ENCODE assay signal across 8 cellular contexts in genomic region chr11:104967493-104968364, GRCh38. TPM values are rescaled to one million over a fixed set of nuclear protein-coding genes. Genes with fewer than 3 reads are reported as not detected.
A peak's percentile ranks its signal among the peaks of the same experiment; 100 is the strongest.
DNase-seq lines count a peak whose midpoint lies in the region; ATAC-seq and TF ChIP-seq lines count a peak whose summit lies in the region.

No MANE protein-coding gene starts in this region.

- H3K9me3 ChIP-seq in left lung, result peaks cover 0 to 13% of the 10 kb centered on the region in 2 donors
- no peaks in the 10 kb centered on the region for H3K9me3 ChIP-seq in uterus

- H3K27ac ChIP-seq in left lung (peak overlapping the region; percentile 93 to 95), uterus (peak overlapping the region; percentile 75 to 87)

- TF ChIP-seq CTCF in left lung (IDR thresholded peaks at IDR 0.05), result no peak
- TF ChIP-seq CTCF in uterus (IDR thresholded peaks at IDR 0.05), result no peak

- H3K27me3 ChIP-seq in left lung (no peaks in the 10 kb centered on the region), uterus (no peaks in the 10 kb centered on the region)

- H3K4me1 ChIP-seq in left lung (peaks cover 13 to 48% of the 10 kb centered on the region in 2 donors), uterus (no peaks in the 10 kb centered on the region)

- no peaks in the 10 kb centered on the region for H3K27me3 Mint-ChIP-seq in activated T-cell treated with anti-CD3 and anti-CD28 coated beads, Interleukin-2, amount 50 U/mL, for 24 hours
- H3K27me3 Mint-ChIP-seq in activated naive CD8-positive, alpha-beta T cell treated with anti-CD3 and anti-CD28 coated beads, Interleukin-2, amount 50 U/mL, for 24 hours, result no peaks in the 10 kb centered on the region

- H3K36me3 Mint-ChIP-seq in activated T-cell treated with anti-CD3 and anti-CD28 coated beads, Interleukin-2, amount 50 U/mL, for 24 hours (ENCODE audit: low read depth), result peaks cover 48% of the 10 kb centered on the region
- peaks cover 28% of the 10 kb centered on the region for H3K36me3 Mint-ChIP-seq in activated naive CD8-positive, alpha-beta T cell treated with anti-CD3 and anti-CD28 coated beads, Interleukin-2, amount 50 U/mL, for 24 hours (ENCODE audit: low read depth)

- H3K27ac Mint-ChIP-seq in activated T-cell treated with anti-CD3 and anti-CD28 coated beads, Interleukin-2, amount 50 U/mL, for 24 hours, result peak overlapping the region; percentile 95
- peak overlapping the region; percentile 96 for H3K27ac Mint-ChIP-seq in activated naive CD8-positive, alpha-beta T cell treated with anti-CD3 and anti-CD28 coated beads, Interleukin-2, amount 50 U/mL, for 24 hours

- peak overlapping the region; percentile 88 for H3K4me3 Mint-ChIP-seq in activated T-cell treated with anti-CD3 and anti-CD28 coated beads, Interleukin-2, amount 50 U/mL, for 24 hours
- peak overlapping the region; percentile 94 for H3K4me3 Mint-ChIP-seq in activated naive CD8-positive, alpha-beta T cell treated with anti-CD3 and anti-CD28 coated beads, Interleukin-2, amount 50 U/mL, for 24 hours

- H3K9me3 Mint-ChIP-seq in activated T-cell treated with anti-CD3 and anti-CD28 coated beads, Interleukin-2, amount 50 U/mL, for 24 hours, result peaks cover 16% of the 10 kb centered on the region
- H3K9me3 Mint-ChIP-seq in activated naive CD8-positive, alpha-beta T cell treated with anti-CD3 and anti-CD28 coated beads, Interleukin-2, amount 50 U/mL, for 24 hours, result peaks cover 10% of the 10 kb centered on the region

- intact Hi-C loops in left lung (cut with DNase I) (no loop called here), uterus (cut with DNase I; ENCODE audit: low total_unique reads) (no loop called here)

- no peak for TF ChIP-seq POLR2A in uterus (IDR thresholded peaks at IDR 0.05)

- DNase-seq in activated T-cell treated with anti-CD3 and anti-CD28 coated beads, Interleukin-2, amount 50 U/mL, for 24 hours, result no peak
- no peak for DNase-seq in activated T-cell treated with anti-CD3 and anti-CD28 coated beads, Interleukin-2, amount 50 U/mL, for 48 hours
- no peak for DNase-seq in activated naive CD8-positive, alpha-beta T cell treated with anti-CD3 and anti-CD28 coated beads, Interleukin-2, amount 50 U/mL, for 24 hours
- DNase-seq in left lung (no peak), uterus (no peak)
- no peak for DNase-seq in activated effector memory CD4-positive, alpha-beta T cell treated with Interleukin-2 at 50 U/mL for 16 hours

- peak; percentile 29 for ATAC-seq in HG03159 (IDR thresholded peaks at IDR 0.05; ENCODE audit: unreplicated experiment)
- ATAC-seq in activated naive CD8-positive, alpha-beta T cell treated with anti-CD3 and anti-CD28 coated beads, Interleukin-2, amount 50 U/mL, for 24 hours, result no peak
- peak; percentile 53 for ATAC-seq in left lung
- ATAC-seq in GM21576 (IDR thresholded peaks at IDR 0.05; ENCODE audit: unreplicated experiment), result no peak

- H3K4me3 ChIP-seq in left lung (peak overlapping the region; percentile 36 to 53), uterus (peak overlapping the region; percentile 46 to 47)

- H3K4me1 Mint-ChIP-seq in activated T-cell treated with anti-CD3 and anti-CD28 coated beads, Interleukin-2, amount 50 U/mL, for 24 hours (ENCODE audit: low read depth), result peaks cover 58% of the 10 kb centered on the region
- H3K4me1 Mint-ChIP-seq in activated naive CD8-positive, alpha-beta T cell treated with anti-CD3 and anti-CD28 coated beads, Interleukin-2, amount 50 U/mL, for 24 hours, result peaks cover 42% of the 10 kb centered on the region

- H3K36me3 ChIP-seq in left lung (peaks cover 0 to 14% of the 10 kb centered on the region in 2 donors), uterus (no peaks in the 10 kb centered on the region)

RNA-seq across cellular contexts. Expression of gene CASP4, which starts 0.6 kb away (rescaled TPM):
- 100 to 1,000 TPM in 1 of 2 donors, 10 to 100 TPM in 1; 91.8 to 103 TPM for total RNA-seq in left lung
- total RNA-seq in uterus, result 10 to 100 TPM; 39.4 to 67.1 (median 59.8) TPM

RNA-seq across cellular contexts. Expression of gene CASP5, which starts 55.2 kb away (rescaled TPM):
- 1 to 10 TPM in 1 of 2 donors, under 1 TPM in 1; 0.50 to 3.3 TPM for total RNA-seq in left lung
- not detected for total RNA-seq in uterus

Comparison
In these comparisons a context has a peak if more than half of its experiments do, and no peak if none do; other contexts are left out.
1. ATAC-seq: peak in HG03159 (single experiment) and left lung (single experiment); none in activated naive CD8-positive, alpha-beta T cell treated with anti-CD3 and anti-CD28 coated beads, Interleukin-2, amount 50 U/mL, for 24 hours (single experiment) and GM21576 (single experiment).